22 cellular contexts compared by ENCODE assay signal in genomic region chr18:3394648-3395047, GRCh38. TPM values are rescaled to one million over a fixed set of nuclear protein-coding genes. Genes with fewer than 3 reads are reported as not detected.
DNase-seq lines count a peak whose midpoint lies in the region; ATAC-seq, FAIRE-seq and TF ChIP-seq lines count a peak whose summit lies in the region.
"Had no signal": no experiment of that assay in that cellular context is flagged by ENCODE, and none has a peak within 500 bp of the region (broad histone marks: within the 10 kb centered on the region; RNA-seq: fewer than 3 reads in every experiment).

No MANE protein-coding gene starts in this region.

- no peak for DNase-seq in Panc1 (ENCODE audit: low read depth, low spot score)
- no peak for DNase-seq in GM12878 (ENCODE audit: low read depth, low spot score)
- DNase-seq in H1 (ENCODE audit: low read depth in 1 of 2, low spot score in 2 of 2), result no peak
- no peak for DNase-seq in WERI-Rb-1
- DNase-seq in NCI-H1417 (lab: John Stamatoyannopoulos, UW), result no peak
- DNase-seq in activated CD4-positive, alpha-beta T cell treated with anti-CD3 and anti-CD28 coated beads for 4 hours, result no peak
- DNase-seq in NCI-H82 treated with DMSO at 0.1 percent for 48 hours (lab: John Stamatoyannopoulos, UW; ENCODE audit: unreplicated experiment), result no peak
- DNase-seq: 8988T; ACHN; BE2C; C1 segment of cervical spinal cord; Caco-2; Calu3; CD4-positive, alpha-beta T cell; CD8-positive, alpha-beta T cell; DMS79 treated with DMSO at 0.1 percent for 48 hours; GF-D8 had no signal

- H3K4me2 ChIP-seq in GM12878 (ENCODE audit: control insufficient read depth, insufficient read depth) (no peak overlapping the region), H1 (ENCODE audit: insufficient read depth in 1 of 2, low read depth in 2 of 2, low read length in 2 of 2) (no peak overlapping the region)
- H3K4me2 ChIP-seq: BLaER1 had no signal

- no peaks in the 10 kb centered on the region for H3K79me2 ChIP-seq in GM12878 (ENCODE audit: control insufficient read depth, insufficient read depth, low read length)
- H3K79me2 ChIP-seq in H1 (ENCODE audit: control insufficient read depth in 1 of 2, insufficient read depth in 2 of 2, low read length in 2 of 2), result no peaks in the 10 kb centered on the region

- H3K4ac ChIP-seq in H1 (replicated peaks; ENCODE audit: insufficient read length, low read depth, low read length), result no peak overlapping the region

- CTCF ChIA-PET in Panc1 (lab: Charles Lee) (no interaction called here), GM12878 (lab: Yijun Ruan, JAX) (interaction anchor here (0.8 kb wide), 1 partner anchor 190 kb away, joined by 3 read pairs; no protein-coding TSS in a partner anchor), H1 (lab: Charles Lee; ENCODE audit: partially characterized antibody) (interaction anchor here (0.7 to 1.3 kb wide), 8 partner anchors 8 to 103 kb away, joined by 3 to 4 read pairs (median 3); no protein-coding TSS in a partner anchor)

- TF ChIP-seq POLR2A in GM12878 (IDR thresholded peaks at IDR 0.05; ENCODE audit: low read depth, low read length) (no peak), H1 (IDR thresholded peaks at IDR 0.05; ENCODE audit: control extremely low read depth in 1 of 2, low read depth in 2 of 2, low read length in 2 of 2) (no peak)

- BruUV-seq in Panc1 (replicated peaks; lab: Mats Ljungman, UMichigan), result no TSS peak
- no TSS peak for BruUV-seq in GM12878 (replicated peaks; lab: Mats Ljungman, UMichigan)

- no peaks in the 10 kb centered on the region for H3K27me3 ChIP-seq in Panc1 (ENCODE audit: control insufficient read depth, insufficient read depth, low read length)
- no peaks in the 10 kb centered on the region for H3K27me3 ChIP-seq in GM12878 (replicated peaks in 1 of 2; ENCODE audit: control insufficient read depth in 2 of 2, insufficient read depth in 2 of 2, low read length in 1 of 2)
- no peaks in the 10 kb centered on the region for H3K27me3 ChIP-seq in H1 (replicated peaks in 1 of 4; ENCODE audit: control insufficient read depth in 3 of 4, extremely low read depth in 1 of 4, insufficient read depth in 3 of 4, low read length in 3 of 4)
- no peaks in the 10 kb centered on the region for H3K27me3 ChIP-seq in WERI-Rb-1 (ENCODE audit: insufficient read depth, low read depth, severe bottlenecking)
- H3K27me3 ChIP-seq: BE2C, BLaER1 had no signal

- no peak for TF ChIP-seq CTCF in Panc1 (IDR thresholded peaks at IDR 0.05)
- no peak for TF ChIP-seq CTCF in GM12878 (IDR thresholded peaks at IDR 0.05 in 2 of 3, conservative IDR thresholded peaks at IDR 0.05 in 1 of 3; ENCODE audit: control insufficient read depth in 2 of 3, extremely low read depth in 1 of 3, insufficient read depth in 1 of 3, low read depth in 3 of 3, low read length in 3 of 3)
- TF ChIP-seq CTCF in H1 (IDR thresholded peaks at IDR 0.05; ENCODE audit: control extremely low read depth in 1 of 3, insufficient read depth in 1 of 3, low read depth in 1 of 3, low read length in 3 of 3), result no peak
- no peak for TF ChIP-seq CTCF in WERI-Rb-1 (IDR thresholded peaks at IDR 0.05; ENCODE audit: low read depth, low read length)

- H3K18ac ChIP-seq in H1 (ENCODE audit: extremely low read depth, low read length), result no peak overlapping the region

- H3K14ac ChIP-seq in H1 (ENCODE audit: insufficient read length), result no peak overlapping the region

- intact Hi-C loops in Panc1 (cut with micrococcal nuclease; ENCODE audit: unreplicated experiment), result no loop called here
- intact Hi-C loops in GM12878 (cut with micrococcal nuclease; ENCODE audit: unreplicated experiment), result no loop called here

- H2BK15ac ChIP-seq in H1 (ENCODE audit: low read length), result no peak overlapping the region

- no peaks in the 10 kb centered on the region for H3K79me1 ChIP-seq in H1 (ENCODE audit: low read depth, low read length)

- SMC1A ChIA-PET in GM12878 (lab: Charles Lee; ENCODE audit: uncharacterized antibody, unreplicated experiment), result no interaction called here

- H3K4me3 ChIP-seq in Panc1 (ENCODE audit: low read depth in 2 of 2, low read length in 2 of 2) (no peak overlapping the region), GM12878 (no peak overlapping the region), H1 (ENCODE audit: extremely low read depth in 1 of 4, insufficient read depth in 2 of 4, low read depth in 3 of 4, low read length in 4 of 4) (no peak overlapping the region), WERI-Rb-1 (ENCODE audit: low read depth, low read length) (no peak overlapping the region)
- H3K4me3 ChIP-seq: BLaER1 had no signal

- no peak overlapping the region for H4K5ac ChIP-seq in H1 (ENCODE audit: insufficient read length, low read depth, low read length)

- FAIRE-seq in GM12878 (lab: Jason Lieb, UNC), result no peak
- FAIRE-seq in H1 (lab: Jason Lieb, UNC), result no peak
- FAIRE-seq: A204.1, G401.6, GM12892, GM18507 had no signal

- H2BK5ac ChIP-seq in H1 (ENCODE audit: low read depth, low read length), result no peak overlapping the region; the same call in 1 of the 2 replicates

- no peak overlapping the region for H4K91ac ChIP-seq in H1 (replicated peaks; ENCODE audit: insufficient read length, low read length)

- H3K27ac ChIP-seq in Panc1 (ENCODE audit: low read length), result peak overlapping the region; percentile 20; the same call in 1 of the 2 replicates
- H3K27ac ChIP-seq in GM12878 (ENCODE audit: control insufficient read depth, insufficient read depth), result no peak overlapping the region
- H3K27ac ChIP-seq in H1 (ENCODE audit: low read depth, low read length), result no peak overlapping the region
- H3K27ac ChIP-seq in WERI-Rb-1, result no peak overlapping the region
- H3K27ac ChIP-seq: BLaER1 had no signal

- ATAC-seq in Panc1 (no peak), GM12878 (no peak)
- ATAC-seq: CD8-positive, alpha-beta T cell had no signal

- no peak overlapping the region for H3K56ac ChIP-seq in H1 (replicated peaks; ENCODE audit: insufficient read length, low read depth, low read length)

- H3K4me1 ChIP-seq in Panc1 (ENCODE audit: control insufficient read depth, insufficient read depth, low read length) (no peaks in the 10 kb centered on the region), GM12878 (ENCODE audit: control insufficient read depth, insufficient read depth, low read length) (peaks cover 2% of the 10 kb centered on the region; the same call in 1 of the 2 replicates), H1 (replicated peaks in 1 of 4; ENCODE audit: control insufficient read depth in 3 of 4, insufficient read depth in 4 of 4, low read length in 3 of 4) (peaks cover 0 to 9% (median 1%) of the 10 kb centered on the region in 4 experiments; a peak in 3 of 7 replicates)
- H3K4me1 ChIP-seq: BE2C, BLaER1 had no signal

- H3K23me2 ChIP-seq in H1 (ENCODE audit: low read depth, low read length), result no peaks in the 10 kb centered on the region

- no peaks in the 10 kb centered on the region for H4K20me1 ChIP-seq in GM12878 (ENCODE audit: control insufficient read depth, insufficient read depth)
- no peaks in the 10 kb centered on the region for H4K20me1 ChIP-seq in H1 (replicated peaks in 1 of 2; ENCODE audit: control insufficient read depth in 1 of 2, insufficient read depth in 2 of 2, low read length in 2 of 2)
- H4K20me1 ChIP-seq: BLaER1 had no signal

- H3K9ac ChIP-seq in GM12878 (ENCODE audit: control insufficient read depth, insufficient read depth, low read length) (no peak overlapping the region), H1 (replicated peaks in 1 of 4; ENCODE audit: extremely low read depth in 1 of 4, low read depth in 3 of 4, low read length in 3 of 4) (no peak overlapping the region)
- H3K9ac ChIP-seq: BLaER1 had no signal

- in situ Hi-C loops in Panc1 (cut with HindIII; ENCODE audit: low pct_unique_long_range_greater_than_20kb, low sequenced_read_pairs) (no loop called here), GM12878 (cut with MboI) (no loop called here)

- H2BK12ac ChIP-seq in H1 (ENCODE audit: low read depth, low read length), result 0 out of 2 replicates have a peak overlapping the region, but pooled peaks have one; percentile 43

- H4K8ac ChIP-seq in H1 (ENCODE audit: extremely low read depth, insufficient read depth, low read length), result no peak overlapping the region

- H3K36me3 ChIP-seq in Panc1 (ENCODE audit: control insufficient read depth, insufficient read depth, low read length) (no peaks in the 10 kb centered on the region), GM12878 (ENCODE audit: control insufficient read depth in 2 of 2, insufficient read depth in 2 of 2, low read length in 1 of 2) (no peaks in the 10 kb centered on the region), H1 (ENCODE audit: control insufficient read depth in 2 of 4, insufficient read depth in 4 of 4, low read length in 3 of 4) (no peaks in the 10 kb centered on the region), WERI-Rb-1 (no peaks in the 10 kb centered on the region)
- H3K36me3 ChIP-seq: BE2C, BLaER1 had no signal

- H2AFZ ChIP-seq in GM12878 (ENCODE audit: control insufficient read depth, low read depth, low read length), result no peak overlapping the region
- no peak overlapping the region for H2AFZ ChIP-seq in H1 (ENCODE audit: low read length)

- H2BK120ac ChIP-seq in H1 (replicated peaks; ENCODE audit: low read depth, low read length), result no peak overlapping the region

- TF ChIP-seq EP300 in GM12878 (IDR thresholded peaks at IDR 0.05; ENCODE audit: borderline replicate concordance in 1 of 2, control insufficient read depth in 1 of 2, low read depth in 2 of 2, low read length in 2 of 2) (no peak), H1 (IDR thresholded peaks at IDR 0.05; ENCODE audit: borderline replicate concordance in 1 of 2, low read depth in 2 of 2, low read length in 2 of 2) (no peak)

- POLR2A ChIA-PET in Panc1 (lab: Charles Lee), result interaction anchor here (0.6 kb wide), 1 partner anchor 10 kb away, joined by 5 read pairs; no protein-coding TSS in a partner anchor
- POLR2A ChIA-PET in GM12878 (lab: Charles Lee), result no interaction called here
- POLR2A ChIA-PET in H1 (lab: Charles Lee; ENCODE audit: partially characterized antibody), result interaction anchor here (0.7 to 0.9 kb wide), 2 partner anchors 16 to 68 kb away, joined by 3 read pairs; no protein-coding TSS in a partner anchor

- H3K23ac ChIP-seq in H1 (ENCODE audit: insufficient read length), result no peak overlapping the region

- RAD21 ChIA-PET in GM12878 (lab: Charles Lee; ENCODE audit: unreplicated experiment), result interaction anchor here (0.5 kb wide), 1 partner anchor 32 kb away, joined by 3 read pairs; no protein-coding TSS in a partner anchor

- no peak for TF ChIP-seq RAD21 in GM12878 (IDR thresholded peaks at IDR 0.05; ENCODE audit: insufficient read depth, low read depth, low read length)
- TF ChIP-seq RAD21 in H1 (IDR thresholded peaks at IDR 0.05 in 1 of 2, conservative IDR thresholded peaks at IDR 0.05 in 1 of 2; ENCODE audit: low read depth in 2 of 2, low read length in 2 of 2), result no peak

- H3K9me3 ChIP-seq in Panc1 (ENCODE audit: control insufficient read depth, insufficient read depth, low read depth, low read length) (peaks cover 6% of the 10 kb centered on the region; the same call in 1 of the 2 replicates), GM12878 (replicated peaks; ENCODE audit: control insufficient read depth, insufficient read depth, low read length) (peaks cover 12% of the 10 kb centered on the region; the same call in 2 of the 3 replicates), H1 (ENCODE audit: insufficient read depth in 2 of 2, low read depth in 1 of 2, low read length in 1 of 2) (peaks cover 5 to 6% of the 10 kb centered on the region in 2 experiments; a peak in 3 of 4 replicates), WERI-Rb-1 (ENCODE audit: severe bottlenecking) (peaks cover 6% of the 10 kb centered on the region)
- H3K9me3 ChIP-seq: BE2C had no signal

- H2BK20ac ChIP-seq in H1 (ENCODE audit: low read length), result peak overlapping the region; percentile 21; the same call in 1 of the 2 replicates

- no peak overlapping the region; the same call in 1 of the 2 replicates for H2AK5ac ChIP-seq in H1 (ENCODE audit: low read depth, low read length)

- 40% methylated on average over 5 of the region's 5 CpGs for WGBS in GM12878 (ENCODE audit: insufficient coverage, insufficient replicate concordance, low lambda C conversion rate, missing lambda C conversion rate)
- 82% methylated on average over 5 of the region's 5 CpGs; no CpG with 5 or more reads in 1 of the 2 experiments for WGBS in H1 (ENCODE audit: extremely low coverage in 1 of 2, insufficient coverage in 1 of 2, insufficient read length in 1 of 2, insufficient replicate concordance in 2 of 2, low coverage in 1 of 2, low lambda C conversion rate in 2 of 2, missing lambda C conversion rate in 1 of 2), 2 experiments

RNA-seq across cellular contexts. Expression of gene TGIF1, which starts 55.3 kb away (rescaled TPM):
- 171 TPM for total RNA-seq in Panc1 (2021; ENCODE audit: unreplicated experiment)
- polyA plus RNA-seq in Panc1 (2012; ENCODE audit: insufficient read length), result 131 TPM
- 35.4 and 35.6 TPM in 2 replicates for total RNA-seq in GM12878 (2013; cell fraction: nucleolus; rRNA removed)
- 8.3 and 9.0 TPM in 2 replicates for total RNA-seq in GM12878 (2014; rRNA removed)
- total RNA-seq in GM12878 (2014; rRNA removed; fragmentation: Illumina TruSeq; extraction: Trizol), result 5.3 and 6.7 TPM in 2 replicates
- total RNA-seq in GM12878 (2021), result 6.2 and 6.4 TPM in 2 replicates
- polyA plus RNA-seq in GM12878 (2011; ENCODE audit: low read depth), result 2.1 TPM
- polyA plus RNA-seq in GM12878 (2011; rRNA removed), result 1.5 and 1.8 TPM in 2 replicates
- polyA plus RNA-seq in GM12878 (2011; cell fraction: cytosol; rRNA removed), result 1.6 and 2.5 TPM in 2 replicates
- polyA plus RNA-seq in GM12878 (2011; cell fraction: nucleus; rRNA removed), result 2.9 and 6.2 TPM in 2 replicates
- 3.6 and 6.1 TPM in 2 replicates for polyA plus RNA-seq in GM12878 (2012)
- polyA plus RNA-seq in GM12878 (2014; fragmentation: Illumina TruSeq; extraction: Trizol), result 8.5 and 9.3 TPM in 2 replicates
- polyA plus RNA-seq in GM12878 (2014; fragmentation: Nextera tagmentation; extraction: Ambion mirVana), result 1 to 10 TPM; 2.1 TPM
- polyA plus RNA-seq in GM12878 (2014; rRNA removed), result 6.6 and 7.8 TPM in 2 replicates
- 1 to 10 TPM; 6.2 to 7.2 TPM for polyA plus RNA-seq in GM12878 (2016; fragmentation: Nextera tagmentation; extraction: Ambion mirVana)
- polyA minus RNA-seq in GM12878 (2011; rRNA and poly(A)+ RNA removed), result 0.51 and 2.2 TPM in 2 replicates
- polyA minus RNA-seq in GM12878 (2011; cell fraction: cytosol; rRNA and poly(A)+ RNA removed), result 1.2 and 1.7 TPM in 2 replicates
- 0.85 and 2.9 TPM in 2 replicates for polyA minus RNA-seq in GM12878 (2011; cell fraction: nucleus; rRNA and poly(A)+ RNA removed)
- 259 and 262 TPM in 2 replicates for total RNA-seq in H1 (2021; fragmentation: NEBNext Ultra II Directional; extraction: Animal tissue kit (Norgen Biotek cat#: 25700))
- 256 and 288 TPM in 2 replicates for polyA plus RNA-seq in H1 (2011; rRNA removed)
- 274 TPM for polyA plus RNA-seq in H1 (2011; cell fraction: cytosol; rRNA removed)
- polyA plus RNA-seq in H1 (2011; cell fraction: nucleus; rRNA removed), result 280 TPM
- 212 to 243 TPM (median 229 TPM) in 4 replicates for polyA plus RNA-seq in H1 (2012, experiment 1 of 2)
- polyA plus RNA-seq in H1 (2012, experiment 2 of 2), result 150 TPM
- 190 TPM for polyA plus RNA-seq in H1 (2013, experiment 1 of 2)
- polyA plus RNA-seq in H1 (2013, experiment 2 of 2), result 187 TPM
- 288 and 445 TPM in 2 replicates for polyA minus RNA-seq in H1 (2011; rRNA and poly(A)+ RNA removed)
- 110 TPM for polyA minus RNA-seq in H1 (2011; cell fraction: cytosol; rRNA and poly(A)+ RNA removed)
- 155 TPM for polyA minus RNA-seq in H1 (2011; cell fraction: nucleus; rRNA and poly(A)+ RNA removed)
